Comparison of ENCODE assay signal across 12 cellular contexts in genomic region chr3:27378331-27378730, GRCh38.
"Had no signal": no experiment of that assay in that cellular context is flagged by ENCODE, and none has a peak within 500 bp of the region (broad histone marks: within the 10 kb centered on the region; RNA-seq: fewer than 3 reads in every experiment).

No MANE protein-coding gene starts in this region.

- ATAC-seq: naive thymus-derived CD8-positive, alpha-beta T cell; sciatic nerve; WTC11 had no signal

- DNase-seq: activated CD8-positive, alpha-beta memory T cell treated with anti-CD3 and anti-CD28 coated beads, Interleukin-2, amount 50 U/mL, for 48 hours; activated naive CD8-positive, alpha-beta T cell treated with anti-CD3 and anti-CD28 coated beads for 36 hours; anterior cingulate cortex; foreskin melanocyte; head of caudate nucleus; naive thymus-derived CD8-positive, alpha-beta T cell; spleen; stimulated activated CD4-positive, alpha-beta T cell treated with anti-CD3 and anti-CD28 coated beads, Interleukin-2, amount 100 ng/mL, for 24 hours; stimulated activated naive CD4-positive, alpha-beta T cell treated with Interleukin-2 at 50 U/mL for 16 hours; upper lobe of left lung had no signal

- H3K27ac Mint-ChIP-seq: activated naive CD8-positive, alpha-beta T cell treated with anti-CD3 and anti-CD28 coated beads for 36 hours; WTC11 had no signal

- H3K9me3 Mint-ChIP-seq: activated naive CD8-positive, alpha-beta T cell treated with anti-CD3 and anti-CD28 coated beads for 36 hours; naive thymus-derived CD8-positive, alpha-beta T cell; WTC11 had no signal

- H3K4me1 Mint-ChIP-seq: activated naive CD8-positive, alpha-beta T cell treated with anti-CD3 and anti-CD28 coated beads for 36 hours; naive thymus-derived CD8-positive, alpha-beta T cell; WTC11 had no signal

- H3K27me3 Mint-ChIP-seq: activated naive CD8-positive, alpha-beta T cell treated with anti-CD3 and anti-CD28 coated beads for 36 hours; naive thymus-derived CD8-positive, alpha-beta T cell had no signal

- H3K4me3 Mint-ChIP-seq: activated naive CD8-positive, alpha-beta T cell treated with anti-CD3 and anti-CD28 coated beads for 36 hours; naive thymus-derived CD8-positive, alpha-beta T cell; WTC11 had no signal
